In the genomic region with DNA sequence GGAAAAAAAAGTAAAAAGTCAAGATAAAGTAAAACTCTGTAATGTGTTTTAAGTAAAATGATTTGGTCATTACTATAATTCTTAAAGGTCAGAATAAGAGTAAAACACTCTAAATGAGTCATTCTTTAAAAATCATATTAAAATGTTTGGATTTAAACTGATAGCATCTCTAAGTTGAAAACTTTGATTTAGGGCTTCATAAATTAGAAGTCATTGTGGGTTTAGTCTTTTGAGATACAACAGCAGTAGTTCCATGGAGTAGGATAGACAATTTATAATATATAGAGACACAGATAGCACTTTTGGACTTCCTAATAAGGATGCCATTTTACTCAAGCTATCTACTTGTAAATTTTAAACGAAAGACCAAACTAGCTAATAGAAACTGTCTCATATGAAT, we compare ENCODE assay signal across 30 cellular contexts.
"Had no signal": no experiment of that assay in that cellular context is flagged by ENCODE, and none has a peak within 500 bp of the region (broad histone marks: within the 10 kb centered on the region; RNA-seq: fewer than 3 reads in every experiment).

No MANE protein-coding gene starts in this region.

- ATAC-seq: esophagus mucosa; foreskin keratinocyte; heart right ventricle; left cardiac atrium; left ventricle myocardium superior; right lobe of liver; stimulated activated memory B cell treated with anti-CD40 and anti-IgM and Interleukin-4, amounts not matched to agents 10 μg/mL and 1 μg/mL and 100 μg/mL, for 72 hours; stimulated activated naive CD8-positive, alpha-beta T cell treated with anti-CD3 and anti-CD28 coated beads, Interleukin-15, amount 100 ng/mL, for 72 hours had no signal

- H3K36me3 ChIP-seq: breast epithelium, heart right ventricle, neutrophil, ovary, right lobe of liver, uterus had no signal

- H3K27me3 ChIP-seq: breast epithelium, foreskin keratinocyte, heart right ventricle, neutrophil, ovary, right lobe of liver, uterus had no signal

- H3K4me1 Mint-ChIP-seq: activated B cell treated with CpG ODN at 0.5 μM for 24 hours; activated naive CD8-positive, alpha-beta T cell treated with anti-CD3 and anti-CD28 coated beads for 36 hours; central memory CD8-positive, alpha-beta T cell; naive B cell; nephron progenitor cell; stimulated activated memory B cell treated with anti-CD40 and anti-IgM and Interleukin-4, amounts not matched to agents 10 μg/mL and 1 μg/mL and 100 μg/mL, for 72 hours; stimulated activated naive CD8-positive, alpha-beta T cell treated with anti-CD3 and anti-CD28 coated beads, Interleukin-15, amount 100 ng/mL, for 72 hours had no signal

- H3K9me3 Mint-ChIP-seq: endodermal cell, nephron progenitor cell, type B pancreatic cell had no signal

- DNase-seq: activated B cell treated with CpG ODN at 0.5 μM for 24 hours; activated effector memory CD4-positive, alpha-beta T cell treated with Interleukin-2 at 50 U/mL for 16 hours; activated naive CD4-positive, alpha-beta T cell treated with anti-CD3 and anti-CD28 coated beads for 36 hours; activated naive CD8-positive, alpha-beta T cell treated with anti-CD3 and anti-CD28 coated beads for 36 hours; activated T-cell treated with anti-CD3 and anti-CD28 coated beads for 4 hours; amniotic stem cell; endodermal cell; foreskin keratinocyte; heart right ventricle; islet precursor cell; left cardiac atrium; left ventricle myocardium superior; naive B cell; nephron progenitor cell; ovary; right lobe of liver; stimulated activated CD4-positive, alpha-beta T cell treated with anti-CD3 and anti-CD28 coated beads, Interleukin-4, amount 100 ng/mL, for 24 hours; stimulated activated CD8-positive, alpha-beta memory T cell treated with anti-CD3 and anti-CD28 coated beads, Interleukin-4, amount 100 ng/mL, for 48 hours; stimulated activated naive CD8-positive, alpha-beta T cell treated with anti-CD3 and anti-CD28 coated beads, Interleukin-15, amount 100 ng/mL, for 72 hours; substantia nigra; uterus had no signal

- H3K36me3 Mint-ChIP-seq: activated naive CD8-positive, alpha-beta T cell treated with anti-CD3 and anti-CD28 coated beads for 36 hours; naive B cell; stimulated activated memory B cell treated with anti-CD40 and anti-IgM and Interleukin-4, amounts not matched to agents 10 μg/mL and 1 μg/mL and 100 μg/mL, for 72 hours; type B pancreatic cell had no signal

- H3K4me3 Mint-ChIP-seq: activated B cell treated with CpG ODN at 0.5 μM for 24 hours; activated naive CD4-positive, alpha-beta T cell treated with anti-CD3 and anti-CD28 coated beads for 36 hours; activated naive CD8-positive, alpha-beta T cell treated with anti-CD3 and anti-CD28 coated beads for 36 hours; central memory CD8-positive, alpha-beta T cell; dendritic cell treated with granulocyte-macrophage colony-stimulating factor and Interleukin-4, amounts not matched to agents 40 ng/mL and 50 ng/mL, for 4 days; endodermal cell; naive B cell; nephron progenitor cell; stimulated activated memory B cell treated with anti-CD40 and anti-IgM and Interleukin-4, amounts not matched to agents 10 μg/mL and 1 μg/mL and 100 μg/mL, for 72 hours; stimulated activated naive CD8-positive, alpha-beta T cell treated with anti-CD3 and anti-CD28 coated beads, Interleukin-15, amount 100 ng/mL, for 72 hours; T-helper 2 cell treated with Interferon-gamma antibody and Interleukin-4, amounts not matched to agents 5 μg/mL and 100 μg/mL, for 36 hours; type B pancreatic cell had no signal

- H3K4me1 ChIP-seq: breast epithelium, foreskin keratinocyte, heart right ventricle, right lobe of liver, uterus had no signal

- H3K4me3 ChIP-seq: breast epithelium, heart right ventricle, ovary, right lobe of liver, uterus had no signal

- H3K9me3 ChIP-seq: breast epithelium, neutrophil, ovary, right lobe of liver, uterus had no signal

- H3K27ac Mint-ChIP-seq: activated B cell treated with CpG ODN at 0.5 μM for 24 hours; activated naive CD4-positive, alpha-beta T cell treated with anti-CD3 and anti-CD28 coated beads for 36 hours; activated naive CD8-positive, alpha-beta T cell treated with anti-CD3 and anti-CD28 coated beads for 36 hours; dendritic cell treated with granulocyte-macrophage colony-stimulating factor and Interleukin-4, amounts not matched to agents 40 ng/mL and 50 ng/mL, for 4 days; endodermal cell; naive B cell; nephron progenitor cell; progenitor cell of endocrine pancreas; stimulated activated memory B cell treated with anti-CD40 and anti-IgM and Interleukin-4, amounts not matched to agents 10 μg/mL and 1 μg/mL and 100 μg/mL, for 72 hours; stimulated activated naive CD8-positive, alpha-beta T cell treated with anti-CD3 and anti-CD28 coated beads, Interleukin-15, amount 100 ng/mL, for 72 hours; T-helper 2 cell treated with Interferon-gamma antibody and Interleukin-4, amounts not matched to agents 5 μg/mL and 100 μg/mL, for 36 hours; type B pancreatic cell had no signal

- H3K27me3 Mint-ChIP-seq: activated B cell treated with CpG ODN at 0.5 μM for 24 hours; activated naive CD8-positive, alpha-beta T cell treated with anti-CD3 and anti-CD28 coated beads for 36 hours; central memory CD8-positive, alpha-beta T cell; dendritic cell treated with granulocyte-macrophage colony-stimulating factor and Interleukin-4, amounts not matched to agents 40 ng/mL and 50 ng/mL, for 4 days; naive B cell; progenitor cell of endocrine pancreas; stimulated activated memory B cell treated with anti-CD40 and anti-IgM and Interleukin-4, amounts not matched to agents 10 μg/mL and 1 μg/mL and 100 μg/mL, for 72 hours; stimulated activated naive CD8-positive, alpha-beta T cell treated with anti-CD3 and anti-CD28 coated beads, Interleukin-15, amount 100 ng/mL, for 72 hours; type B pancreatic cell had no signal
